ENCODE assay signal across 8 cellular contexts in the genomic region with DNA sequence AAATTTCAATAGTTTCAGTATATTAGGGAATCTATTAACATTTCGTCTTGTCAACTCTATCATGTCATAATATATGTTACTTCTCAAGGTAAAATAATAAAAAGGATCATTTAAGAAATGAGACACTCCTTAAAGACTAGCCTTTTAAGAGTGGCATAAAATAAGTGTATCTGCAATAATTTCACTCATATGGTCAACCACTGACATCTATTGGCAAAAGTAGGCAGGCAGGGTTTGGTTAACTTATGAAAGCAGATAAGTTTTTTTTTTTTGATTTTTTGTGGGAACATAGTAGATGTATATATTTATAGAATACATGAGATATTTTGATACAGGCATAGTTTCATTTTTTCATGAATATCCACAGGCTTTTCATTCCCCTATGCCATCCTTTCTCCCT. TPM values are rescaled to one million over a fixed set of nuclear protein-coding genes. Genes with fewer than 3 reads are reported as not detected.
DNase-seq lines count a peak whose midpoint lies in the region; ATAC-seq, FAIRE-seq and TF ChIP-seq lines count a peak whose summit lies in the region.

No MANE protein-coding gene starts in this region.

- TF ChIP-seq EP300 in HepG2 (IDR thresholded peaks at IDR 0.05; ENCODE audit: low read depth in 2 of 2, low read length in 2 of 2) (no peak), HepG2 (CRISPR knock-in tag; IDR thresholded peaks at IDR 0.05; ENCODE audit: borderline replicate concordance) (no peak)

- BruUV-seq in HepG2 (replicated peaks; lab: Mats Ljungman, UMichigan): no TSS peak

- peaks cover 6% of the 10 kb centered on the region for H3K9me3 Mint-ChIP-seq in activated CD4-positive, alpha-beta T cell treated with anti-CD3 and anti-CD28 coated beads for 36 hours (ENCODE audit: low read depth)

- no peak overlapping the region for H3K4me2 ChIP-seq in HepG2 (ENCODE audit: low read depth, low read length)

- no peak for TF ChIP-seq RAD21 in HepG2 (CRISPR knock-in tag; IDR thresholded peaks at IDR 0.05)

- H3K36me3 ChIP-seq in HepG2 (replicated peaks in 1 of 2; ENCODE audit: control insufficient read depth in 1 of 2, insufficient read depth in 2 of 2, low read length in 2 of 2): no peaks in the 10 kb centered on the region

- POLR2A ChIA-PET in HepG2 (lab: Yijun Ruan, JAX): no interaction called here
- POLR2A ChIA-PET in activated CD4-positive, alpha-beta T cell treated with anti-CD3 and anti-CD28 coated beads for 36 hours (lab: Charles Lee): no interaction called here

- no peaks in the 10 kb centered on the region for H3K4me1 Mint-ChIP-seq in activated CD4-positive, alpha-beta T cell treated with anti-CD3 and anti-CD28 coated beads for 36 hours

- no peak overlapping the region for H3K27ac ChIP-seq in HepG2 (ENCODE audit: extremely low read length, insufficient read depth, low read length)

- H3K79me2 ChIP-seq in HepG2 (ENCODE audit: insufficient read depth, low read length): no peaks in the 10 kb centered on the region

- FAIRE-seq in HepG2 (lab: Jason Lieb, UNC): no peak

- ATAC-seq in HepG2 (no peak), HG03025 (IDR thresholded peaks at IDR 0.05; ENCODE audit: low FRiP score, unreplicated experiment) (no peak)
- no peak for ATAC-seq in activated CD4-positive, alpha-beta T cell treated with anti-CD3 and anti-CD28 coated beads for 36 hours

- no peaks in the 10 kb centered on the region for H3K4me1 ChIP-seq in HepG2 (ENCODE audit: insufficient read depth, low read length)

- CTCF ChIA-PET in HepG2 (lab: Yijun Ruan, JAX; ENCODE audit: low intra/inter-chr PET ratio, low total read pairs): no interaction called here
- CTCF ChIA-PET in activated CD4-positive, alpha-beta T cell treated with anti-CD3 and anti-CD28 coated beads for 36 hours (lab: Charles Lee): no interaction called here

- in situ Hi-C loops in HepG2 (cut with HindIII; ENCODE audit: extremely low pct_ligation_motif_present, low pct_unique_long_range_greater_than_20kb): no loop called here
- in situ Hi-C loops in GM13976 (cut with MboI; ENCODE audit: low sequenced_read_pairs, unreplicated experiment): no loop called here

- no peak overlapping the region for H2AFZ ChIP-seq in HepG2 (ENCODE audit: low read length)

- H3K36me3 Mint-ChIP-seq in activated CD4-positive, alpha-beta T cell treated with anti-CD3 and anti-CD28 coated beads for 36 hours (ENCODE audit: low read depth): no peaks in the 10 kb centered on the region

- no peak overlapping the region for H3K4me3 Mint-ChIP-seq in activated CD4-positive, alpha-beta T cell treated with anti-CD3 and anti-CD28 coated beads for 36 hours

- peak; percentile 25 for DNase-seq in DMS53 treated with DMSO at 0.1 percent for 48 hours (lab: John Stamatoyannopoulos, UW; ENCODE audit: unreplicated experiment)
- peak; percentile 6 for DNase-seq in HepG2 (ENCODE audit: low spot score)
- no peak for DNase-seq in GM13976 (ENCODE audit: low spot score)
- no peak for DNase-seq in activated CD4-positive, alpha-beta T cell treated with anti-CD3 and anti-CD28 coated beads for 36 hours
- no peak for DNase-seq in lower leg skin (ENCODE audit: low spot score in 2 of 2)

- WGBS in HepG2 (ENCODE audit: low lambda C conversion rate): 0% methylated on average over 1 of the region's 1 CpG
- 44 to 65% methylated on average over 1 of the region's 1 CpG for WGBS in lower leg skin, 2 donors

- no peak for TF ChIP-seq POLR2A in HepG2 (IDR thresholded peaks at IDR 0.05; ENCODE audit: insufficient read depth in 1 of 2, low read depth in 2 of 2, low read length in 2 of 2)
- no peak for TF ChIP-seq POLR2A in lower leg skin (IDR thresholded peaks at IDR 0.05)

- H3K9ac ChIP-seq in HepG2 (ENCODE audit: insufficient read depth, low read depth, low read length): no peak overlapping the region

- no peaks in the 10 kb centered on the region for H4K20me1 ChIP-seq in HepG2 (ENCODE audit: insufficient read depth, low read length)

- H3K27me3 ChIP-seq in HepG2 (ENCODE audit: control insufficient read depth in 1 of 2, insufficient read depth in 2 of 2, low read length in 2 of 2): no peaks in the 10 kb centered on the region

- H3K27ac Mint-ChIP-seq in activated CD4-positive, alpha-beta T cell treated with anti-CD3 and anti-CD28 coated beads for 36 hours: no peak overlapping the region

- H3K4me3 ChIP-seq in WI38 (ENCODE audit: low read depth, low read length): no peak overlapping the region
- no peak overlapping the region for H3K4me3 ChIP-seq in HepG2 (replicated peaks in 1 of 3; ENCODE audit: insufficient read depth in 1 of 3, low read depth in 2 of 3, low read length in 3 of 3)
- no peak overlapping the region for H3K4me3 ChIP-seq in lower leg skin (ENCODE audit: low read depth, poor library complexity, severe bottlenecking)

- intact Hi-C loops in HepG2 (cut with micrococcal nuclease; ENCODE audit: unreplicated experiment) (no loop called here), lower leg skin (cut with DNase I; ENCODE audit: low total_unique reads) (no loop called here)
- intact Hi-C loops in activated CD4-positive, alpha-beta T cell treated with anti-CD3 and anti-CD28 coated beads for 36 hours (cut with DNase I, micrococcal nuclease): no loop called here

- TF ChIP-seq CTCF in LNCAP (IDR thresholded peaks at IDR 0.05) (peak; percentile 82), WI38 (IDR thresholded peaks at IDR 0.05; ENCODE audit: low read depth, low read length) (peak; percentile 29; the same call in 1 of the 2 replicates), HepG2 (CRISPR knock-in tag; IDR thresholded peaks at IDR 0.05) (0 out of 2 replicates have a peak, but pooled peaks have one; percentile 15), GM13976 (IDR thresholded peaks at IDR 0.05; ENCODE audit: borderline replicate concordance, control extremely low read depth, extremely low read depth, insufficient read depth, missing control alignments) (no peak), lower leg skin (IDR thresholded peaks at IDR 0.05) (no peak)

- H3K27me3 Mint-ChIP-seq in activated CD4-positive, alpha-beta T cell treated with anti-CD3 and anti-CD28 coated beads for 36 hours: no peaks in the 10 kb centered on the region

- no peaks in the 10 kb centered on the region for H3K9me3 ChIP-seq in HepG2 (ENCODE audit: low read length)

TF ChIP-seq in HepG2, 621 proteins besides CTCF, POLR2A, EP300 and RAD21:
- TF ChIP-seq STAG1 (CRISPR knock-in tag; IDR thresholded peaks at IDR 0.05) (peak; percentile 41), GATA4 (IDR thresholded peaks at IDR 0.05; ENCODE audit: borderline replicate concordance, low read depth) (no peak)

RNA-seq across cellular contexts. Expression of a gene that starts 5.5 kb away (rescaled TPM):
- total RNA-seq in HepG2 (2016; rRNA removed; fragmentation: Illumina TruSeq; extraction: Trizol) (not detected in 2 replicates), lower leg skin (not detected)
- total RNA-seq in HepG2 (2016; cell fraction: cytosol; rRNA removed; fragmentation: Illumina TruSeq; extraction: Trizol; ENCODE audit: low read depth): not detected in 2 replicates
- not detected in 2 replicates for total RNA-seq in HepG2 (2016; cell fraction: insoluble cytoplasmic fraction; rRNA removed; fragmentation: Illumina TruSeq; extraction: Trizol)
- not detected in 2 replicates for total RNA-seq in HepG2 (2016; cell fraction: membrane; rRNA removed; fragmentation: Illumina TruSeq; extraction: Trizol)
- total RNA-seq in HepG2 (2016; cell fraction: nucleus; rRNA removed; fragmentation: Illumina TruSeq; extraction: Trizol): not detected in 2 replicates
- not detected in 2 replicates for polyA plus RNA-seq in HepG2 (2011; rRNA removed)
- polyA plus RNA-seq in HepG2 (2011; cell fraction: cytosol; rRNA removed): not detected in 2 replicates
- not detected in 2 replicates for polyA plus RNA-seq in HepG2 (2011; cell fraction: nucleus; rRNA removed)
- polyA plus RNA-seq in HepG2 (2012): not detected in 2 replicates
- not detected in 2 replicates for polyA plus RNA-seq in HepG2 (2016; cell fraction: cytosol; fragmentation: Illumina TruSeq; extraction: Trizol; ENCODE audit: low read depth)
- not detected in 2 replicates for polyA plus RNA-seq in HepG2 (2016; cell fraction: insoluble cytoplasmic fraction; fragmentation: Illumina TruSeq; extraction: Trizol; ENCODE audit: low read depth)
- polyA plus RNA-seq in HepG2 (2016; cell fraction: membrane; fragmentation: Illumina TruSeq; extraction: Trizol; ENCODE audit: low read depth): not detected in 2 replicates
- polyA plus RNA-seq in HepG2 (2016; cell fraction: nucleus; fragmentation: Illumina TruSeq; extraction: Trizol; ENCODE audit: insufficient read depth, low read depth): not detected in 2 replicates
- polyA minus RNA-seq in HepG2 (2011; rRNA and poly(A)+ RNA removed; ENCODE audit: low replicate concordance): not detected in 2 replicates
- polyA minus RNA-seq in HepG2 (2011; cell fraction: cytosol; rRNA and poly(A)+ RNA removed): not detected in 2 replicates
- polyA minus RNA-seq in HepG2 (2011; cell fraction: nucleus; rRNA and poly(A)+ RNA removed): not detected in 2 replicates
- not detected for total RNA-seq in activated CD4-positive, alpha-beta T cell treated with anti-CD3 and anti-CD28 coated beads for 36 hours

Comparison
In these comparisons a context has a peak if more than half of its experiments do, and no peak if none do; other contexts are left out.
1. DNase-seq: peak in DMS53 treated with DMSO at 0.1 percent for 48 hours (single experiment) and HepG2 (single experiment); none in GM13976 (single experiment), activated CD4-positive, alpha-beta T cell treated with anti-CD3 and anti-CD28 coated beads for 36 hours (single experiment) and lower leg skin (0 of 2).
2. CTCF ChIP-seq: peak in LNCAP (single experiment), WI38 (single experiment) and HepG2 (single experiment); none in GM13976 (single experiment) and lower leg skin (0 of 3).